ENCODE assay signal across 25 cellular contexts in genomic region chr6:82988904-82989303, GRCh38.
DNase-seq lines count a peak whose midpoint lies in the region; ATAC-seq, FAIRE-seq and TF ChIP-seq lines count a peak whose summit lies in the region.
"Had no signal": no experiment of that assay in that cellular context is flagged by ENCODE, and none has a peak within 500 bp of the region (broad histone marks: within the 10 kb centered on the region; RNA-seq: fewer than 3 reads in every experiment).

No MANE protein-coding gene starts in this region.

- H3K4me2 ChIP-seq in K562 (ENCODE audit: insufficient read depth, low read length), result no peak overlapping the region

- POLR2A ChIA-PET in K562 (lab: Yijun Ruan, JAX), result no interaction called here

- H3K27ac ChIP-seq in K562 (ENCODE audit: extremely low read depth, low read depth, low read length) (peak overlapping the region; percentile 63; the same call in 2 of the 3 replicates), left lung (no peak overlapping the region), adrenal gland (no peak overlapping the region)
- H3K27ac ChIP-seq: neutrophil, transverse colon had no signal

- intact Hi-C loops in K562 (cut with micrococcal nuclease) (no loop called here), left lung (cut with DNase I) (no loop called here), adrenal gland (cut with DNase I) (no loop called here)

- DNase-seq in EH (ENCODE audit: low read depth) (peak; percentile 60), OCI-M1 (lab: John Stamatoyannopoulos, UW) (peak; percentile 84), K562 (ENCODE audit: extremely low read depth in 1 of 4, low spot score in 3 of 4) (peak in 3 of 4 experiments; percentile 20 to 67 (median 57)), left lung (no peak), NCI-H1436 (lab: John Stamatoyannopoulos, UW) (no peak), adrenal gland (no peak)
- no peak for DNase-seq in activated T-cell treated with anti-CD3 and anti-CD28 coated beads, Interleukin-2, amount 50 U/mL, for 4 hours
- DNase-seq: activated CD4-positive, CD25-positive, alpha-beta regulatory T cell treated with anti-CD3 and anti-CD28 coated beads, Interleukin-2, amount 50 U/mL, for 72 hours; activated naive CD8-positive, alpha-beta T cell treated with anti-CD3 and anti-CD28 coated beads, Interleukin-2, amount 50 U/mL, for 24 hours; CD4-positive, alpha-beta T cell; cerebellar nuclear complex; effector memory CD8-positive, alpha-beta T cell; foreskin fibroblast; left cardiac atrium; mucosa of descending colon; NCI-H187; NCI-H446 treated with DMSO at 0.1 percent for 48 hours; Right ventricle myocardium superior; stimulated activated naive CD4-positive, alpha-beta T cell treated with Interleukin-2 at 50 U/mL for 16 hours; transverse colon had no signal

- H3K9me3 ChIP-seq in K562 (replicated peaks; ENCODE audit: control insufficient read depth, insufficient read depth, low read depth, low read length), result no peaks in the 10 kb centered on the region
- H3K9me3 ChIP-seq in left lung, result no peaks in the 10 kb centered on the region
- H3K9me3 ChIP-seq in adrenal gland (replicated peaks in 1 of 3), result no peaks in the 10 kb centered on the region
- H3K9me3 ChIP-seq: mucosa of descending colon, neutrophil, transverse colon had no signal

- in situ Hi-C loops in K562 (cut with MboI), result no loop called here

- ATAC-seq in K562, result peak; percentile 85
- peak; percentile 77 for ATAC-seq in left lung
- ATAC-seq in activated T-cell treated with anti-CD3 and anti-CD28 coated beads, Interleukin-2, amount 50 U/mL, for 4 hours, result no peak
- ATAC-seq in HG02884 (IDR thresholded peaks at IDR 0.05; ENCODE audit: unreplicated experiment), result no peak
- ATAC-seq: activated naive CD8-positive, alpha-beta T cell treated with anti-CD3 and anti-CD28 coated beads, Interleukin-2, amount 50 U/mL, for 24 hours; activated T-helper 17 cell treated with anti-CD3 and anti-CD28 coated beads, Interleukin-2, amount 50 U/mL, for 72 hours; effector memory CD8-positive, alpha-beta T cell; left cardiac atrium; mucosa of descending colon had no signal

- H3K4me1 ChIP-seq in K562 (replicated peaks in 1 of 2; ENCODE audit: control insufficient read depth in 2 of 2, insufficient read depth in 2 of 2, low read length in 2 of 2) (peaks cover 0 to 18% of the 10 kb centered on the region in 2 experiments; a peak in 4 of 5 replicates), left lung (peaks cover 0 to 4% of the 10 kb centered on the region in 2 donors), adrenal gland (replicated peaks in 1 of 2) (peaks cover 10 to 13% of the 10 kb centered on the region in 2 donors)
- H3K4me1 ChIP-seq: transverse colon had no signal

- H3K27me3 Mint-ChIP-seq in activated T-cell treated with anti-CD3 and anti-CD28 coated beads, Interleukin-2, amount 50 U/mL, for 4 hours (ENCODE audit: low read depth), result no peaks in the 10 kb centered on the region
- H3K27me3 Mint-ChIP-seq: activated naive CD8-positive, alpha-beta T cell treated with anti-CD3 and anti-CD28 coated beads, Interleukin-2, amount 50 U/mL, for 24 hours; activated T-helper 17 cell treated with anti-CD3 and anti-CD28 coated beads, Interleukin-2, amount 50 U/mL, for 72 hours; CD4-positive, alpha-beta T cell; effector memory CD8-positive, alpha-beta T cell; IgD-negative memory B cell had no signal

- H3K79me2 ChIP-seq in K562 (ENCODE audit: control insufficient read depth, insufficient read depth, low read length), result no peaks in the 10 kb centered on the region

- TF ChIP-seq POLR2A in K562 (conservative IDR thresholded peaks at IDR 0.05), result no peak
- TF ChIP-seq POLR2A in adrenal gland (IDR thresholded peaks at IDR 0.05), result no peak

- H3K4me3 ChIP-seq in K562 (no peak overlapping the region), left lung (no peak overlapping the region), adrenal gland (no peak overlapping the region)
- H3K4me3 ChIP-seq: mucosa of descending colon, transverse colon had no signal

- WGBS in K562 (ENCODE audit: insufficient coverage, low coverage, missing lambda C conversion rate), result 5% methylated on average over 1 of the region's 1 CpG
- WGBS in adrenal gland, 4 donors, result 15 to 24% (median 18%) methylated on average over 1 of the region's 1 CpG

- no peaks in the 10 kb centered on the region for H3K9me1 ChIP-seq in K562 (ENCODE audit: control insufficient read depth, insufficient read depth, low read length)

- TF ChIP-seq CTCF in K562 (IDR thresholded peaks at IDR 0.05 in 2 of 3, conservative IDR thresholded peaks at IDR 0.05 in 1 of 3; ENCODE audit: insufficient read depth in 2 of 3, low read depth in 1 of 3, low read length in 3 of 3) (no peak), left lung (IDR thresholded peaks at IDR 0.05) (no peak), adrenal gland (IDR thresholded peaks at IDR 0.05) (no peak)

- no peaks in the 10 kb centered on the region for H3K4me1 Mint-ChIP-seq in activated T-cell treated with anti-CD3 and anti-CD28 coated beads, Interleukin-2, amount 50 U/mL, for 4 hours (ENCODE audit: low read depth)
- H3K4me1 Mint-ChIP-seq: activated naive CD8-positive, alpha-beta T cell treated with anti-CD3 and anti-CD28 coated beads, Interleukin-2, amount 50 U/mL, for 24 hours; activated T-helper 17 cell treated with anti-CD3 and anti-CD28 coated beads, Interleukin-2, amount 50 U/mL, for 72 hours had no signal

- CTCF ChIA-PET in K562 (lab: Yijun Ruan, JAX; ENCODE audit: low intra/inter-chr PET ratio), result no interaction called here

- H4K20me1 ChIP-seq in K562 (replicated peaks; ENCODE audit: control insufficient read depth, insufficient read depth, low read length), result no peaks in the 10 kb centered on the region

- H3K27me3 ChIP-seq in K562 (ENCODE audit: control insufficient read depth in 2 of 2, insufficient read depth in 2 of 2, low read length in 2 of 2), result no peaks in the 10 kb centered on the region
- no peaks in the 10 kb centered on the region for H3K27me3 ChIP-seq in left lung
- H3K27me3 ChIP-seq in adrenal gland, result no peaks in the 10 kb centered on the region
- H3K27me3 ChIP-seq: neutrophil, transverse colon had no signal

- peak; percentile 18; the same call in 1 of the 2 replicates for TF ChIP-seq EP300 in K562 (IDR thresholded peaks at IDR 0.05; ENCODE audit: low read length)

- H3K4me3 Mint-ChIP-seq in activated T-cell treated with anti-CD3 and anti-CD28 coated beads, Interleukin-2, amount 50 U/mL, for 4 hours, result no peak overlapping the region
- H3K4me3 Mint-ChIP-seq: activated naive CD8-positive, alpha-beta T cell treated with anti-CD3 and anti-CD28 coated beads, Interleukin-2, amount 50 U/mL, for 24 hours; activated T-helper 17 cell treated with anti-CD3 and anti-CD28 coated beads, Interleukin-2, amount 50 U/mL, for 72 hours; CD4-positive, alpha-beta T cell; effector memory CD8-positive, alpha-beta T cell; IgD-negative memory B cell; T-helper 1 cell treated with Interleukin-12 subunit alpha and Interleukin-12 subunit beta and Interleukin-4 antibody, amounts not matched to agents 30 μg/mL and 1 μg/mL, for 36 hours had no signal

- no TSS peak for BruUV-seq in K562 (replicated peaks; lab: Mats Ljungman, UMichigan)

- H3K9me3 Mint-ChIP-seq in activated T-cell treated with anti-CD3 and anti-CD28 coated beads, Interleukin-2, amount 50 U/mL, for 4 hours, result no peaks in the 10 kb centered on the region
- H3K9me3 Mint-ChIP-seq: activated naive CD8-positive, alpha-beta T cell treated with anti-CD3 and anti-CD28 coated beads, Interleukin-2, amount 50 U/mL, for 24 hours; activated T-helper 17 cell treated with anti-CD3 and anti-CD28 coated beads, Interleukin-2, amount 50 U/mL, for 72 hours; CD4-positive, alpha-beta T cell; effector memory CD8-positive, alpha-beta T cell; IgD-negative memory B cell had no signal

- TF ChIP-seq RAD21 in K562 (CRISPR knock-in tag; conservative IDR thresholded peaks at IDR 0.05 in 1 of 2, IDR thresholded peaks at IDR 0.05 in 1 of 2), result no peak

- peak; percentile 76 for FAIRE-seq in K562 (lab: Jason Lieb, UNC)

- H3K9ac ChIP-seq in K562 (ENCODE audit: insufficient read depth in 1 of 2, low read depth in 2 of 2, low read length in 2 of 2), result 0 out of 4 replicates have a peak overlapping the region, but pooled peaks of 1 of the 2 experiments have one; percentile 5

- peak overlapping the region; percentile 20; the same call in 1 of the 2 replicates for H2AFZ ChIP-seq in K562 (ENCODE audit: low read depth, low read length)

- H3K36me3 ChIP-seq in K562 (ENCODE audit: control insufficient read depth, insufficient read depth, low read length) (no peaks in the 10 kb centered on the region), left lung (no peaks in the 10 kb centered on the region), adrenal gland (replicated peaks in 1 of 2) (no peaks in the 10 kb centered on the region)
- H3K36me3 ChIP-seq: neutrophil, transverse colon had no signal

- H3K36me3 Mint-ChIP-seq in activated T-cell treated with anti-CD3 and anti-CD28 coated beads, Interleukin-2, amount 50 U/mL, for 4 hours (ENCODE audit: insufficient read depth), result peaks cover 13% of the 10 kb centered on the region

TF ChIP-seq in K562, 482 proteins besides CTCF, POLR2A, EP300 and RAD21 (continues in another document):
- TF ChIP-seq POLR2AphosphoS5 (IDR thresholded peaks at IDR 0.05; ENCODE audit: control insufficient read depth, insufficient read depth, low read depth, low read length), result peak; percentile 61
- TF ChIP-seq TEAD4 (IDR thresholded peaks at IDR 0.05; ENCODE audit: low read length), result peak; percentile 15; the same call in 1 of the 2 replicates
- no peak for TF ChIP-seq TEAD4 (CRISPR knock-in tag; IDR thresholded peaks at IDR 0.05; ENCODE audit: borderline replicate concordance)
- peak; percentile 52 for TF ChIP-seq NCOR1 (IDR thresholded peaks at IDR 0.05)

Comparison
In these comparisons a context has a peak if more than half of its experiments do, and no peak if none do; other contexts are left out.
1. DNase-seq: peak in EH (single experiment), OCI-M1 (single experiment) and K562 (3 of 4); none in left lung (0 of 2), activated T-cell treated with anti-CD3 and anti-CD28 coated beads, Interleukin-2, amount 50 U/mL, for 4 hours (single experiment), NCI-H1436 (single experiment) and adrenal gland (0 of 7).
2. ATAC-seq: peak in K562 (single experiment) and left lung (single experiment); none in activated T-cell treated with anti-CD3 and anti-CD28 coated beads, Interleukin-2, amount 50 U/mL, for 4 hours (0 of 2) and HG02884 (single experiment).